In genomic region chr18:49359732-49360444, GRCh38 we compare ENCODE assay signal across 10 cellular contexts.
A peak's percentile ranks its signal among the peaks of the same experiment; 100 is the strongest.
DNase-seq lines count a peak whose midpoint lies in the region; ATAC-seq and TF ChIP-seq lines count a peak whose summit lies in the region.
"Had no signal": no experiment of that assay in that cellular context is flagged by ENCODE, and none has a peak within 500 bp of the region (broad histone marks: within the 10 kb centered on the region; RNA-seq: fewer than 3 reads in every experiment).

No MANE protein-coding gene starts in this region.

- no peak for TF ChIP-seq CTCF in tibial artery (IDR thresholded peaks at IDR 0.05)

- H3K9me3 ChIP-seq in adipocyte (ENCODE audit: control insufficient read depth, low read length): no peaks in the 10 kb centered on the region
- no peaks in the 10 kb centered on the region for H3K9me3 ChIP-seq in tibial artery
- H3K9me3 ChIP-seq: prostate gland, SJSA1 had no signal

- DNase-seq in adipocyte (ENCODE audit: low read depth) (peak; percentile 86), non-pigmented ciliary epithelial cell (ENCODE audit: low read depth) (peak; percentile 52), tibial artery (no peak), OCI-M2 (lab: John Stamatoyannopoulos, UW; ENCODE audit: unreplicated experiment) (no peak), amygdala (lab: John Stamatoyannopoulos, UW) (no peak)
- DNase-seq in stimulated activated CD4-positive, alpha-beta T cell treated with anti-CD3 and anti-CD28 coated beads, Interleukin-4, amount 100 ng/mL, for 4 hours: no peak

- H3K27ac ChIP-seq in tibial artery: no peak overlapping the region
- H3K27ac ChIP-seq: prostate gland, SJSA1 had no signal

- H3K4me3 ChIP-seq in adipocyte (ENCODE audit: low read length): no peak overlapping the region
- no peak overlapping the region for H3K4me3 ChIP-seq in tibial artery
- H3K4me3 ChIP-seq: prostate gland, SJSA1 had no signal

- H3K27me3 ChIP-seq in adipocyte (replicated peaks; ENCODE audit: control insufficient read depth, insufficient read depth, low read length) (no peaks in the 10 kb centered on the region), tibial artery (no peaks in the 10 kb centered on the region)
- H3K27me3 ChIP-seq: SJSA1 had no signal

- ATAC-seq in GM18517 (IDR thresholded peaks at IDR 0.05; ENCODE audit: unreplicated experiment) (peak; percentile 74), HG02885 (IDR thresholded peaks at IDR 0.05; ENCODE audit: poor library complexity, unreplicated experiment) (peak; percentile 72)

- H3K4me1 ChIP-seq in adipocyte (ENCODE audit: control insufficient read depth, insufficient read depth, low read length) (peaks cover 6% of the 10 kb centered on the region), tibial artery (peaks cover 0 to 12% (median 3%) of the 10 kb centered on the region in 4 donors)
- H3K4me1 ChIP-seq: prostate gland, SJSA1 had no signal

- H3K9ac ChIP-seq in adipocyte (ENCODE audit: low read length): no peak overlapping the region

- intact Hi-C loops in tibial artery (cut with DNase I; ENCODE audit: low total_unique reads): no loop called here

- H3K36me3 ChIP-seq in adipocyte (ENCODE audit: control insufficient read depth, insufficient read depth, low read length, severe bottlenecking): peaks cover 6% of the 10 kb centered on the region
- peaks cover 0 to 15% (median 0%) of the 10 kb centered on the region in 3 donors for H3K36me3 ChIP-seq in tibial artery
- H3K36me3 ChIP-seq: prostate gland had no signal

Comparison
In these comparisons a context has a peak if more than half of its experiments do, and no peak if none do; other contexts are left out.
1. DNase-seq: peak in adipocyte (single experiment) and non-pigmented ciliary epithelial cell (single experiment); none in tibial artery (0 of 2), OCI-M2 (single experiment), amygdala (0 of 56) and stimulated activated CD4-positive, alpha-beta T cell treated with anti-CD3 and anti-CD28 coated beads, Interleukin-4, amount 100 ng/mL, for 4 hours (0 of 2).